8 cellular contexts compared by ENCODE assay signal in the genomic region with DNA sequence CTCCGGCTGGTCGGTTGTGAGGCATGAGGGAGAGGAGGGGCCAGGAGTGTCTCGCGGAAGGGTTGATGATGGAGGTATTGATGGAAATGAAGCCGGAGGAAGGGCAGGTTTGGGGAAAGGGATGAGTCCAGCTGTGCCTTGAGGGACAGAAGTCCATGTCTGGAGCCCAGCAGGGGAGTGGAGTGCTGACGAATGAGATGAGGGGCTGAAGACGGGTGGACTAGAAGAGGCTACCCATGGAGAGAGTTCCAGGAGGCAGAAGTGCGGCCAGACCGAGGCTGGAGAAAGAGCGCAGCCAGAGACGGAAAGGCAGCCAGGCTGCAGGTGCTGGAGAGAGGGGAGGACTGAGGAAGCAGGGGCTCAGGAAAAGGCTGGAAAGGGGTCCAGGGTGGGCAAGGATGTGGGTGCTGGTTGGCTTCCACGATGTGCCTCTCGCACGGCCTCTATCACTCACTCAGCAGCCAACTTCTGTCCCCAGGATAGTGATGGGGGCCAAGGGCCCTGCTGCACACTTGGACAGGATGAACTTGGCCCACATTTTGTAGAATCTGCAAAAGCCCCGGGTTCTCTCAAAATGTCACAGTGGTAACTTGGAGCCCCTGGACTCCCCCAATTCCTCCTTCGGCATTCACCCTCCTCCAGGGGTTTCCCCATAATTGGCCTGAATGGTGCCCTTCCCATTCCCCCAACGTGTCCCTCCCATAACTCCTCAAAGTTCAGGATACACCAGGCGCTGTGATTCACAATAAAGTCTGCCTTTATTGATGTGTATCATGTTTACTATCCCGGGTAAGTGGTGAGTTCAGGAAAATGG. TPM values are rescaled to one million over a fixed set of nuclear protein-coding genes. Genes with fewer than 3 reads are reported as not detected.
DNase-seq lines count a peak whose midpoint lies in the region; ATAC-seq and TF ChIP-seq lines count a peak whose summit lies in the region.

No MANE protein-coding gene starts in this region.

- H4K20me1 ChIP-seq in BLaER1, result peaks cover 25% of the 10 kb centered on the region
- H4K20me1 ChIP-seq in KMS-11 (ENCODE audit: insufficient read depth), result no peaks in the 10 kb centered on the region

- H3K4me1 Mint-ChIP-seq in naive B cell, result peaks cover 27 to 35% (median 31%) of the 10 kb centered on the region in 3 donors

- intact Hi-C loops in colonic mucosa (cut with DNase I), result no loop called here
- intact Hi-C loops in sciatic nerve (cut with DNase I), result no loop called here

- H3K9me3 ChIP-seq in BLaER1 (no peaks in the 10 kb centered on the region), colonic mucosa (no peaks in the 10 kb centered on the region)

- DNase-seq in colonic mucosa (no peak), naive B cell (no peak), GM10266 (ENCODE audit: extremely low spot score) (no peak), sciatic nerve (ENCODE audit: low spot score) (no peak)
- no peak for DNase-seq in effector CD8-positive, alpha-beta T cell (lab: John Stamatoyannopoulos, UW)

- H3K4me3 ChIP-seq in BLaER1 (peak overlapping the region; percentile 98), KMS-11 (IDR thresholded peaks at IDR 0.05; ENCODE audit: insufficient read depth, low read depth, low read length) (peak overlapping the region; percentile 34), colonic mucosa (peak overlapping the region; percentile 83)

- H3K9ac ChIP-seq in BLaER1 (peak overlapping the region; percentile 95), KMS-11 (peak overlapping the region; percentile 83), colonic mucosa (ENCODE audit: low read depth in 2 of 2, low read length in 2 of 2) (peak overlapping the region; percentile 73 to 92)

- ATAC-seq in naive B cell (ENCODE audit: low read depth in 2 of 2) (no peak), HG02884 (IDR thresholded peaks at IDR 0.05; ENCODE audit: unreplicated experiment) (no peak), sciatic nerve (no peak)

- H3K79me2 ChIP-seq in KMS-11 (ENCODE audit: insufficient read depth, low read depth), result peaks cover 33% of the 10 kb centered on the region

- H3K36me3 Mint-ChIP-seq in naive B cell, result peaks cover 2 to 4% of the 10 kb centered on the region in 2 donors

- H3K36me3 ChIP-seq in BLaER1 (peaks cover 28% of the 10 kb centered on the region), KMS-11 (ENCODE audit: insufficient read depth) (peaks cover 12% of the 10 kb centered on the region; the same call in 1 of the 2 replicates), colonic mucosa (peaks cover 6% of the 10 kb centered on the region)

- H3K4me2 ChIP-seq in BLaER1 (peak overlapping the region; percentile 90), KMS-11 (peak overlapping the region; percentile 91)

- H3K27me3 Mint-ChIP-seq in naive B cell, result peaks cover 0 to 6% (median 0%) of the 10 kb centered on the region in 3 donors

- H3K27ac Mint-ChIP-seq in naive B cell, result peak overlapping the region; percentile 77 to 98 (median 96)

- peak overlapping the region; percentile 86 for H3K27ac ChIP-seq in BLaER1
- peak overlapping the region; percentile 46 for H3K27ac ChIP-seq in KMS-11
- H3K27ac ChIP-seq in colonic mucosa, result peak overlapping the region; percentile 83

- no peak for TF ChIP-seq CTCF in KMS-11 (conservative IDR thresholded peaks at IDR 0.05; ENCODE audit: low read depth, low read length)
- no peak for TF ChIP-seq CTCF in colonic mucosa (IDR thresholded peaks at IDR 0.05)
- TF ChIP-seq CTCF in GM10266 (IDR thresholded peaks at IDR 0.05; ENCODE audit: control insufficient read depth, insufficient read depth, low read depth, missing control alignments), result no peak

- peak overlapping the region; percentile 87 to 99 (median 94) for H3K4me3 Mint-ChIP-seq in naive B cell

- peaks cover 18% of the 10 kb centered on the region for H3K4me1 ChIP-seq in BLaER1
- H3K4me1 ChIP-seq in KMS-11 (ENCODE audit: low read depth, poor library complexity, severe bottlenecking), result peaks cover 16% of the 10 kb centered on the region
- peaks cover 10% of the 10 kb centered on the region for H3K4me1 ChIP-seq in colonic mucosa

- H3K27me3 ChIP-seq in BLaER1 (no peaks in the 10 kb centered on the region), KMS-11 (ENCODE audit: insufficient read depth, low read depth) (peaks cover 5% of the 10 kb centered on the region; the same call in 1 of the 2 replicates), colonic mucosa (no peaks in the 10 kb centered on the region)

- H2AFZ ChIP-seq in KMS-11 (ENCODE audit: low read depth), result peak overlapping the region; percentile 99

- no peaks in the 10 kb centered on the region for H3K9me3 Mint-ChIP-seq in naive B cell

RNA-seq across cellular contexts. Expression of a gene that starts 0.6 kb away (rescaled TPM):
- 100 to 1,000 TPM; 163 to 194 TPM for total RNA-seq in colonic mucosa
- 100 to 1,000 TPM; 206 to 241 (median 228) TPM for polyA plus RNA-seq in naive B cell (ENCODE audit: low read depth in 6 of 6)
- total RNA-seq in sciatic nerve, result 66.9 TPM

RNA-seq across cellular contexts. Expression of a gene that starts 7.0 kb away (rescaled TPM):
- total RNA-seq in colonic mucosa (under 1 TPM in 1 of 2 donors, not detected in 1; 0.45 TPM), sciatic nerve (not detected)
- not detected for polyA plus RNA-seq in naive B cell (ENCODE audit: low read depth in 6 of 6)

RNA-seq across cellular contexts. Expression of a gene that starts 7.3 kb away (rescaled TPM):
- total RNA-seq in colonic mucosa (100 to 1,000 TPM in 1 of 2 donors, 10 to 100 TPM in 1; 83.9 to 123 TPM), sciatic nerve (71.6 TPM)
- 10 to 100 TPM in 2 of 6 donors, 1 to 10 TPM in 4; 3.7 to 14.1 (median 8.6) TPM for polyA plus RNA-seq in naive B cell (ENCODE audit: low read depth in 6 of 6)

RNA-seq across cellular contexts. Expression of a gene that starts 58.7 kb away (rescaled TPM):
- total RNA-seq in colonic mucosa (under 1 TPM; 0.15 to 0.50 TPM), sciatic nerve (0.49 TPM)
- under 1 TPM in 5 of 6 donors, not detected in 1; 0.05 to 0.09 (median 0.08) TPM for polyA plus RNA-seq in naive B cell (ENCODE audit: low read depth in 6 of 6)

Comparison
In these comparisons a context has a peak if more than half of its experiments do, and no peak if none do; other contexts are left out.
1. H3K4me3 ChIP-seq: peak in every context shown above with its lines; median percentile 98 in BLaER1; 83 in colonic mucosa; 34 in KMS-11.